8 cellular contexts compared by ENCODE assay signal in the genomic region with DNA sequence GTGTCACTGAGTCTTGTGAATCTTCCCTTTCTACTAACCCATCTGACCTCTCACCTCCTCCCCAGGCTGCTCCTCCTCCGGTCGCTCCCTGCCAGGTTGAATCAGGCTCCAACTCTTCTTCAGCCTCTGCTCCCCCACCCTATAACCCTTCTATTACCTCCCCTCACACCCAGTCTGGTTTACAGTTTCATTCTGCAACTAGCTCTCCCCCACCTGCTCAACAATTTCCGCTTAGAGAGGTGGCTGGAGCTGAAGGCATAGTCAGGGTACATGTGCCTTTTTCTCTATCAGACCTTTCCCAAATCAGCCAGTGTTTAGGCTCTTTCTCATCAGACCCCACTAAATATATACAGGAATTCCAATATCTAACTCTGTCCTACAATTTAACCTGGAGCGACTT.
DNase-seq lines count a peak whose midpoint lies in the region; ATAC-seq and TF ChIP-seq lines count a peak whose summit lies in the region.
"Not testable (repeated sequence)": the region's sequence is repeated elsewhere in the genome, so short reads cannot be mapped to it uniquely, and the experiment has no call there.

No MANE protein-coding gene starts in this region.

- H3K36me3 ChIP-seq in OCI-LY3 (replicated peaks; ENCODE audit: low read depth, low read length); smooth muscle cell (ENCODE audit: low read depth): not testable (repeated sequence)

- not testable (repeated sequence) for H2AFZ ChIP-seq in OCI-LY3 (ENCODE audit: low read depth, low read length); smooth muscle cell (ENCODE audit: low read depth)

- WGBS in smooth muscle cell (ENCODE audit: low lambda C conversion rate): 96% methylated on average over 4 of the region's 4 CpGs

- not testable (repeated sequence) for H3K27me3 ChIP-seq in OCI-LY3 (ENCODE audit: low read depth, low read length); smooth muscle cell (ENCODE audit: low read depth)

- TF ChIP-seq CTCF in OCI-LY3 (IDR thresholded peaks at IDR 0.05; ENCODE audit: low read depth, low read length); smooth muscle cell (IDR thresholded peaks at IDR 0.05; ENCODE audit: borderline replicate concordance, insufficient read depth, poor library complexity, severe bottlenecking): not testable (repeated sequence)

- ATAC-seq in GM19395 (IDR thresholded peaks at IDR 0.05; ENCODE audit: unreplicated experiment) (peak; percentile 61), HG02759 (IDR thresholded peaks at IDR 0.05; ENCODE audit: unreplicated experiment) (peak; percentile 21), HG03342 (IDR thresholded peaks at IDR 0.05; ENCODE audit: unreplicated experiment) (peak; percentile 25)
- ATAC-seq in activated naive CD8-positive, alpha-beta T cell treated with anti-CD3 and anti-CD28 coated beads, Interleukin-2, amount 50 U/mL, for 24 hours: not testable (repeated sequence)

- not testable (repeated sequence) for H3K79me2 ChIP-seq in OCI-LY3 (ENCODE audit: low read length); smooth muscle cell (ENCODE audit: low read depth)

- H3K27ac Mint-ChIP-seq in activated naive CD8-positive, alpha-beta T cell treated with anti-CD3 and anti-CD28 coated beads, Interleukin-2, amount 50 U/mL, for 24 hours: peak overlapping the region; percentile 15

- DNase-seq in ACHN (peak; percentile 21), left kidney (ENCODE audit: low read depth, low spot score) (peak; percentile 68)
- not testable (repeated sequence) for DNase-seq in activated naive CD8-positive, alpha-beta T cell treated with anti-CD3 and anti-CD28 coated beads, Interleukin-2, amount 50 U/mL, for 24 hours; smooth muscle cell (lab: John Stamatoyannopoulos, UW; ENCODE audit: unreplicated experiment)

- not testable (repeated sequence) for H3K4me3 Mint-ChIP-seq in activated naive CD8-positive, alpha-beta T cell treated with anti-CD3 and anti-CD28 coated beads, Interleukin-2, amount 50 U/mL, for 24 hours

- not testable (repeated sequence) for H3K27ac ChIP-seq in OCI-LY3 (ENCODE audit: low read length); smooth muscle cell (ENCODE audit: low read depth)

- H3K4me1 ChIP-seq in OCI-LY3 (ENCODE audit: low read length); smooth muscle cell (ENCODE audit: low read depth): not testable (repeated sequence)

- not testable (repeated sequence) for H3K9ac ChIP-seq in OCI-LY3 (ENCODE audit: low read length); smooth muscle cell (ENCODE audit: low read depth)

- not testable (repeated sequence) for H3K9me3 ChIP-seq in OCI-LY3 (ENCODE audit: insufficient read depth, low read length); smooth muscle cell (replicated peaks; ENCODE audit: low read depth)

- H4K20me1 ChIP-seq in OCI-LY3 (ENCODE audit: insufficient read depth, low read length); smooth muscle cell (ENCODE audit: low read depth): not testable (repeated sequence)

- H3K4me3 ChIP-seq in OCI-LY3 (ENCODE audit: low read length); smooth muscle cell: not testable (repeated sequence)

- H3K36me3 Mint-ChIP-seq in activated naive CD8-positive, alpha-beta T cell treated with anti-CD3 and anti-CD28 coated beads, Interleukin-2, amount 50 U/mL, for 24 hours (ENCODE audit: low read depth): not testable (repeated sequence)

- H3K27me3 Mint-ChIP-seq in activated naive CD8-positive, alpha-beta T cell treated with anti-CD3 and anti-CD28 coated beads, Interleukin-2, amount 50 U/mL, for 24 hours: not testable (repeated sequence)

- H3F3A ChIP-seq in smooth muscle cell (ENCODE audit: low read depth): not testable (repeated sequence)

- peaks cover 39% of the 10 kb centered on the region for H3K4me1 Mint-ChIP-seq in activated naive CD8-positive, alpha-beta T cell treated with anti-CD3 and anti-CD28 coated beads, Interleukin-2, amount 50 U/mL, for 24 hours

- not testable (repeated sequence) for H3K9me3 Mint-ChIP-seq in activated naive CD8-positive, alpha-beta T cell treated with anti-CD3 and anti-CD28 coated beads, Interleukin-2, amount 50 U/mL, for 24 hours

- in situ Hi-C loops in ACHN (cut with HindIII; ENCODE audit: low pct_ligation_motif_present, low pct_unique_long_range_greater_than_20kb, low sequenced_read_pairs): not testable (repeated sequence)

- H3K4me2 ChIP-seq in OCI-LY3 (ENCODE audit: low read length) (peak overlapping the region; percentile 32), smooth muscle cell (peak overlapping the region; percentile 47)
